2 cellular contexts compared by ENCODE assay signal in genomic region chr1:11027316-11027715, GRCh38.
A peak's percentile ranks its signal among the peaks of the same experiment; 100 is the strongest.
TF ChIP-seq lines count a peak whose summit lies in the region.

No MANE protein-coding gene starts in this region.

TF ChIP-seq in GM23338, 12 proteins besides CTCF, POLR2A, EP300 and RAD21:
- no peak for TF ChIP-seq ZNF114 (CRISPR knock-in tag; IDR thresholded peaks at IDR 0.05)
- TF ChIP-seq EZH2 (IDR thresholded peaks at IDR 0.05; ENCODE audit: low read depth, unreplicated experiment), result no peak
- TF ChIP-seq STAT1 (IDR thresholded peaks at IDR 0.05; ENCODE audit: unreplicated experiment), result no peak
- TF ChIP-seq ZNF462 (CRISPR knock-in tag; IDR thresholded peaks at IDR 0.05), result no peak
- TF ChIP-seq JUNB (IDR thresholded peaks at IDR 0.05; ENCODE audit: unreplicated experiment), result no peak
- TF ChIP-seq REST (IDR thresholded peaks at IDR 0.05; ENCODE audit: unreplicated experiment), result no peak
- TF ChIP-seq POLR2AphosphoS5 (IDR thresholded peaks at IDR 0.05; ENCODE audit: low read depth), result peak; percentile 12; the same call in 1 of the 2 replicates
- no peak for TF ChIP-seq EZH2phosphoT487 (IDR thresholded peaks at IDR 0.05; ENCODE audit: unreplicated experiment)

TF ChIP-seq in SK-N-SH, 30 proteins besides CTCF, POLR2A, EP300 and RAD21:
- TF ChIP-seq NRF1 (IDR thresholded peaks at IDR 0.05; ENCODE audit: low read depth, low read length), result no peak
- TF ChIP-seq ZBTB33 (IDR thresholded peaks at IDR 0.05; ENCODE audit: borderline replicate concordance, low read depth), result no peak
- TF ChIP-seq REST (IDR thresholded peaks at IDR 0.05; ENCODE audit: low read depth, low read length), result no peak
- TF ChIP-seq POLR2AphosphoS5 (IDR thresholded peaks at IDR 0.05; ENCODE audit: low read depth, low read length), result no peak
- TF ChIP-seq GATA2 (CRISPR knock-in tag; IDR thresholded peaks at IDR 0.05), result no peak
- TF ChIP-seq SIN3A (IDR thresholded peaks at IDR 0.05; ENCODE audit: borderline replicate concordance, low read depth, low read length), result no peak
- TF ChIP-seq CHD2 (IDR thresholded peaks at IDR 0.05; ENCODE audit: low read length, partially characterized antibody), result no peak
- no peak for TF ChIP-seq PBX3 (IDR thresholded peaks at IDR 0.05)
- TF ChIP-seq MEF2A (IDR thresholded peaks at IDR 0.05; ENCODE audit: borderline replicate concordance, low read depth), result no peak
